1 cellular context compared by ENCODE assay signal in the genomic region with DNA sequence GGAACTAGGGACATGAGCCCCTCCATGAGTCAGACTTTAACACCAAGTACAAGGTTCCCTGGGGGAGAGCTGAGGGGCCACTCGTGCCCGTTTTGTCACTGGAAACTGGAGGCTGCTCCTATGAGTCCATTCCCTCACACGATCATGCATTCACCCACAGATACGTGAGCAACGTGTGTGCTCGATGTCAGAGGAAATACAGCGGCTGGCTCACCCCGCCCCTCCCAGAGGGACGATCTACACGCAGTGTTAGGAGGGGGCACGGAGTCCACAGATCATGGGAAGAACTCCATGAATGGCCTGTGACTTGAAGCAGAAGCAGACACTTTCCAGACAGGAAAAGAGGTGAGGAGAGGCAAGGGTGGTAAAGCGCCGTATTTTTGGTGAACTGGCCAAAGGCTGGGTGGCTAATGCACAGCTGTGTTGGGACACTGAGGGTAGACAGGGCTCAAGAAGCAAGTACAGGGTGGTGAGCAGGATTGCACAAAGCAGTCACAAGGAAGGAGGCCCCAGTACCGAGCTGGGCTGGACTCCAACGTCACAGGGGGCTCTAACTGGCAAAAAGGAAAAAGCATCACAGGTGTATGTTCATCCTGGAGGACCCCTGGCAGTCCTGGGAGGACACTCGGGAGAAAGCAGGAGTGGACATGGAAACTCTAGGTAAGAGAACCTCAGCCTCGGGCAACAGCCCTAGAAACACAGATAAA.
TF ChIP-seq lines count a peak whose summit lies in the region.

No MANE protein-coding gene starts in this region.

TF ChIP-seq in HepG2, 621 proteins besides CTCF, POLR2A, EP300 and RAD21 (continued from another document and continues in another):
- TF ChIP-seq, protein P1, sequence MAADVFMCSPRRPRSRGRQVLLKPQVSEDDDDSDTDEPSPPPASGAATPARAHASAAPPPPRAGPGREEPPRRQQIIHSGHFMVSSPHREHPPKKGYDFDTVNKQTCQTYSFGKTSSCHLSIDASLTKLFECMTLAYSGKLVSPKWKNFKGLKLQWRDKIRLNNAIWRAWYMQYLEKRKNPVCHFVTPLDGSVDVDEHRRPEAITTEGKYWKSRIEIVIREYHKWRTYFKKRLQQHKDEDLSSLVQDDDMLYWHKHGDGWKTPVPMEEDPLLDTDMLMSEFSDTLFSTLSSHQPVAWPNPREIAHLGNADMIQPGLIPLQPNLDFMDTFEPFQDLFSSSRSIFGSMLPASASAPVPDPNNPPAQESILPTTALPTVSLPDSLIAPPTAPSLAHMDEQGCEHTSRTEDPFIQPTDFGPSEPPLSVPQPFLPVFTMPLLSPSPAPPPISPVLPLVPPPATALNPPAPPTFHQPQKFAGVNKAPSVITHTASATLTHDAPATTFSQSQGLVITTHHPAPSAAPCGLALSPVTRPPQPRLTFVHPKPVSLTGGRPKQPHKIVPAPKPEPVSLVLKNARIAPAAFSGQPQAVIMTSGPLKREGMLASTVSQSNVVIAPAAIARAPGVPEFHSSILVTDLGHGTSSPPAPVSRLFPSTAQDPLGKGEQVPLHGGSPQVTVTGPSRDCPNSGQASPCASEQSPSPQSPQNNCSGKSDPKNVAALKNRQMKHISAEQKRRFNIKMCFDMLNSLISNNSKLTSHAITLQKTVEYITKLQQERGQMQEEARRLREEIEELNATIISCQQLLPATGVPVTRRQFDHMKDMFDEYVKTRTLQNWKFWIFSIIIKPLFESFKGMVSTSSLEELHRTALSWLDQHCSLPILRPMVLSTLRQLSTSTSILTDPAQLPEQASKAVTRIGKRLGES (CRISPR knock-in tag; IDR thresholded peaks at IDR 0.05; ENCODE audit: borderline replicate concordance): no peak
- TF ChIP-seq, protein P2, sequence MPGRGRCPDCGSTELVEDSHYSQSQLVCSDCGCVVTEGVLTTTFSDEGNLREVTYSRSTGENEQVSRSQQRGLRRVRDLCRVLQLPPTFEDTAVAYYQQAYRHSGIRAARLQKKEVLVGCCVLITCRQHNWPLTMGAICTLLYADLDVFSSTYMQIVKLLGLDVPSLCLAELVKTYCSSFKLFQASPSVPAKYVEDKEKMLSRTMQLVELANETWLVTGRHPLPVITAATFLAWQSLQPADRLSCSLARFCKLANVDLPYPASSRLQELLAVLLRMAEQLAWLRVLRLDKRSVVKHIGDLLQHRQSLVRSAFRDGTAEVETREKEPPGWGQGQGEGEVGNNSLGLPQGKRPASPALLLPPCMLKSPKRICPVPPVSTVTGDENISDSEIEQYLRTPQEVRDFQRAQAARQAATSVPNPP (CRISPR knock-in tag; IDR thresholded peaks at IDR 0.05): no peak
- no peak for TF ChIP-seq ZNF703 (CRISPR knock-in tag; IDR thresholded peaks at IDR 0.05; ENCODE audit: borderline replicate concordance)
- TF ChIP-seq ZSCAN31 (CRISPR knock-in tag; IDR thresholded peaks at IDR 0.05; ENCODE audit: low read depth): 0 out of 2 replicates have a peak, but pooled peaks have one; percentile 50
- no peak for TF ChIP-seq RFX5 (IDR thresholded peaks at IDR 0.05; ENCODE audit: low read depth, low read length)
- no peak for TF ChIP-seq HMG20B (CRISPR knock-in tag; conservative IDR thresholded peaks at IDR 0.05)
- TF ChIP-seq, protein P3, sequence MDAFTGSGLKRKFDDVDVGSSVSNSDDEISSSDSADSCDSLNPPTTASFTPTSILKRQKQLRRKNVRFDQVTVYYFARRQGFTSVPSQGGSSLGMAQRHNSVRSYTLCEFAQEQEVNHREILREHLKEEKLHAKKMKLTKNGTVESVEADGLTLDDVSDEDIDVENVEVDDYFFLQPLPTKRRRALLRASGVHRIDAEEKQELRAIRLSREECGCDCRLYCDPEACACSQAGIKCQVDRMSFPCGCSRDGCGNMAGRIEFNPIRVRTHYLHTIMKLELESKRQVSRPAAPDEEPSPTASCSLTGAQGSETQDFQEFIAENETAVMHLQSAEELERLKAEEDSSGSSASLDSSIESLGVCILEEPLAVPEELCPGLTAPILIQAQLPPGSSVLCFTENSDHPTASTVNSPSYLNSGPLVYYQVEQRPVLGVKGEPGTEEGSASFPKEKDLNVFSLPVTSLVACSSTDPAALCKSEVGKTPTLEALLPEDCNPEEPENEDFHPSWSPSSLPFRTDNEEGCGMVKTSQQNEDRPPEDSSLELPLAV (CRISPR knock-in tag; conservative IDR thresholded peaks at IDR 0.05; ENCODE audit: low read depth): no peak
- no peak for TF ChIP-seq ZNF777 (CRISPR knock-in tag; IDR thresholded peaks at IDR 0.05)
- no peak for TF ChIP-seq ZNF564 (CRISPR knock-in tag; IDR thresholded peaks at IDR 0.05)
- TF ChIP-seq, protein P4, sequence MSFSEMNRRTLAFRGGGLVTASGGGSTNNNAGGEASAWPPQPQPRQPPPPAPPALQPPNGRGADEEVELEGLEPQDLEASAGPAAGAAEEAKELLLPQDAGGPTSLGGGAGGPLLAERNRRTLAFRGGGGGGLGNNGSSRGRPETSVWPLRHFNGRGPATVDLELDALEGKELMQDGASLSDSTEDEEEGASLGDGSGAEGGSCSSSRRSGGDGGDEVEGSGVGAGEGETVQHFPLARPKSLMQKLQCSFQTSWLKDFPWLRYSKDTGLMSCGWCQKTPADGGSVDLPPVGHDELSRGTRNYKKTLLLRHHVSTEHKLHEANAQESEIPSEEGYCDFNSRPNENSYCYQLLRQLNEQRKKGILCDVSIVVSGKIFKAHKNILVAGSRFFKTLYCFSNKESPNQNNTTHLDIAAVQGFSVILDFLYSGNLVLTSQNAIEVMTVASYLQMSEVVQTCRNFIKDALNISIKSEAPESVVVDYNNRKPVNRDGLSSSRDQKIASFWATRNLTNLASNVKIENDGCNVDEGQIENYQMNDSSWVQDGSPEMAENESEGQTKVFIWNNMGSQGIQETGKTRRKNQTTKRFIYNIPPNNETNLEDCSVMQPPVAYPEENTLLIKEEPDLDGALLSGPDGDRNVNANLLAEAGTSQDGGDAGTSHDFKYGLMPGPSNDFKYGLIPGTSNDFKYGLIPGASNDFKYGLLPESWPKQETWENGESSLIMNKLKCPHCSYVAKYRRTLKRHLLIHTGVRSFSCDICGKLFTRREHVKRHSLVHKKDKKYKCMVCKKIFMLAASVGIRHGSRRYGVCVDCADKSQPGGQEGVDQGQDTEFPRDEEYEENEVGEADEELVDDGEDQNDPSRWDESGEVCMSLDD (CRISPR knock-in tag; IDR thresholded peaks at IDR 0.05; ENCODE audit: borderline replicate concordance): no peak
- TF ChIP-seq ZNF614 (CRISPR knock-in tag; IDR thresholded peaks at IDR 0.05; ENCODE audit: borderline replicate concordance): no peak
- TF ChIP-seq ZNF430 (CRISPR knock-in tag; IDR thresholded peaks at IDR 0.05): 0 out of 2 replicates have a peak, but pooled peaks have one; percentile 15
- TF ChIP-seq, protein P5, sequence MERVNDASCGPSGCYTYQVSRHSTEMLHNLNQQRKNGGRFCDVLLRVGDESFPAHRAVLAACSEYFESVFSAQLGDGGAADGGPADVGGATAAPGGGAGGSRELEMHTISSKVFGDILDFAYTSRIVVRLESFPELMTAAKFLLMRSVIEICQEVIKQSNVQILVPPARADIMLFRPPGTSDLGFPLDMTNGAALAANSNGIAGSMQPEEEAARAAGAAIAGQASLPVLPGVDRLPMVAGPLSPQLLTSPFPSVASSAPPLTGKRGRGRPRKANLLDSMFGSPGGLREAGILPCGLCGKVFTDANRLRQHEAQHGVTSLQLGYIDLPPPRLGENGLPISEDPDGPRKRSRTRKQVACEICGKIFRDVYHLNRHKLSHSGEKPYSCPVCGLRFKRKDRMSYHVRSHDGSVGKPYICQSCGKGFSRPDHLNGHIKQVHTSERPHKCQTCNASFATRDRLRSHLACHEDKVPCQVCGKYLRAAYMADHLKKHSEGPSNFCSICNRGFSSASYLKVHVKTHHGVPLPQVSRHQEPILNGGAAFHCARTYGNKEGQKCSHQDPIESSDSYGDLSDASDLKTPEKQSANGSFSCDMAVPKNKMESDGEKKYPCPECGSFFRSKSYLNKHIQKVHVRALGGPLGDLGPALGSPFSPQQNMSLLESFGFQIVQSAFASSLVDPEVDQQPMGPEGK (CRISPR knock-in tag; IDR thresholded peaks at IDR 0.05): peak; percentile 76
- TF ChIP-seq, protein P6, sequence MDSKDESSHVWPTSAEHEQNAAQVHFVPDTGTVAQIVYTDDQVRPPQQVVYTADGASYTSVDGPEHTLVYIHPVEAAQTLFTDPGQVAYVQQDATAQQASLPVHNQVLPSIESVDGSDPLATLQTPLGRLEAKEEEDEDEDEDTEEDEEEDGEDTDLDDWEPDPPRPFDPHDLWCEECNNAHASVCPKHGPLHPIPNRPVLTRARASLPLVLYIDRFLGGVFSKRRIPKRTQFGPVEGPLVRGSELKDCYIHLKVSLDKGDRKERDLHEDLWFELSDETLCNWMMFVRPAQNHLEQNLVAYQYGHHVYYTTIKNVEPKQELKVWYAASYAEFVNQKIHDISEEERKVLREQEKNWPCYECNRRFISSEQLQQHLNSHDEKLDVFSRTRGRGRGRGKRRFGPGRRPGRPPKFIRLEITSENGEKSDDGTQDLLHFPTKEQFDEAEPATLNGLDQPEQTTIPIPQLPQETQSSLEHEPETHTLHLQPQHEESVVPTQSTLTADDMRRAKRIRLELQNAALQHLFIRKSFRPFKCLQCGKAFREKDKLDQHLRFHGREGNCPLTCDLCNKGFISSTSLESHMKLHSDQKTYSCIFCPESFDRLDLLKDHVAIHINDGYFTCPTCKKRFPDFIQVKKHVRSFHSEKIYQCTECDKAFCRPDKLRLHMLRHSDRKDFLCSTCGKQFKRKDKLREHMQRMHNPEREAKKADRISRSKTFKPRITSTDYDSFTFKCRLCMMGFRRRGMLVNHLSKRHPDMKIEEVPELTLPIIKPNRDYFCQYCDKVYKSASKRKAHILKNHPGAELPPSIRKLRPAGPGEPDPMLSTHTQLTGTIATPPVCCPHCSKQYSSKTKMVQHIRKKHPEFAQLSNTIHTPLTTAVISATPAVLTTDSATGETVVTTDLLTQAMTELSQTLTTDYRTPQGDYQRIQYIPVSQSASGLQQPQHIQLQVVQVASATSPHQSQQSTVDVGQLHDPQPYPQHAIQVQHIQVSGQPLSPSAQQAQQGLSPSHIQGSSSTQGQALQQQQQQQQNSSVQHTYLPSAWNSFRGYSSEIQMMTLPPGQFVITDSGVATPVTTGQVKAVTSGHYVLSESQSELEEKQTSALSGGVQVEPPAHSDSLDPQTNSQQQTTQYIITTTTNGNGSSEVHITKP (CRISPR knock-in tag; IDR thresholded peaks at IDR 0.05; ENCODE audit: low read depth): no peak; the same call in 1 of the 2 replicates
- TF ChIP-seq RBM39 (IDR thresholded peaks at IDR 0.05; ENCODE audit: low read depth, low read length, poor library complexity, severe bottlenecking): no peak
- TF ChIP-seq POLR2G (IDR thresholded peaks at IDR 0.05; ENCODE audit: low read depth, low read length): peak; percentile 80
- TF ChIP-seq MAZ (IDR thresholded peaks at IDR 0.05; ENCODE audit: borderline replicate concordance, low read depth, low read length): 0 out of 2 replicates have a peak, but pooled peaks have one; percentile 62
- peak; percentile 31; the same call in 1 of the 2 replicates for TF ChIP-seq MAZ (CRISPR knock-in tag; IDR thresholded peaks at IDR 0.05; ENCODE audit: low read depth)
- TF ChIP-seq, protein P7, sequence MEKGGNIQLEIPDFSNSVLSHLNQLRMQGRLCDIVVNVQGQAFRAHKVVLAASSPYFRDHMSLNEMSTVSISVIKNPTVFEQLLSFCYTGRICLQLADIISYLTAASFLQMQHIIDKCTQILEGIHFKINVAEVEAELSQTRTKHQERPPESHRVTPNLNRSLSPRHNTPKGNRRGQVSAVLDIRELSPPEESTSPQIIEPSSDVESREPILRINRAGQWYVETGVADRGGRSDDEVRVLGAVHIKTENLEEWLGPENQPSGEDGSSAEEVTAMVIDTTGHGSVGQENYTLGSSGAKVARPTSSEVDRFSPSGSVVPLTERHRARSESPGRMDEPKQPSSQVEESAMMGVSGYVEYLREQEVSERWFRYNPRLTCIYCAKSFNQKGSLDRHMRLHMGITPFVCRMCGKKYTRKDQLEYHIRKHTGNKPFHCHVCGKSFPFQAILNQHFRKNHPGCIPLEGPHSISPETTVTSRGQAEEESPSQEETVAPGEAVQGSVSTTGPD (CRISPR knock-in tag; IDR thresholded peaks at IDR 0.05): no peak
- TF ChIP-seq SCMH1 (CRISPR knock-in tag; IDR thresholded peaks at IDR 0.05; ENCODE audit: borderline replicate concordance): no peak
- peak; percentile 47; the same call in 1 of the 2 replicates for TF ChIP-seq KLF6 (CRISPR knock-in tag; IDR thresholded peaks at IDR 0.05)
- TF ChIP-seq SMC3 (IDR thresholded peaks at IDR 0.05; ENCODE audit: low read length): no peak
- no peak for TF ChIP-seq KDM1A (CRISPR knock-in tag; IDR thresholded peaks at IDR 0.05)
- TF ChIP-seq ZNF253 (CRISPR knock-in tag; IDR thresholded peaks at IDR 0.05; ENCODE audit: borderline replicate concordance): no peak
- TF ChIP-seq, protein P8, sequence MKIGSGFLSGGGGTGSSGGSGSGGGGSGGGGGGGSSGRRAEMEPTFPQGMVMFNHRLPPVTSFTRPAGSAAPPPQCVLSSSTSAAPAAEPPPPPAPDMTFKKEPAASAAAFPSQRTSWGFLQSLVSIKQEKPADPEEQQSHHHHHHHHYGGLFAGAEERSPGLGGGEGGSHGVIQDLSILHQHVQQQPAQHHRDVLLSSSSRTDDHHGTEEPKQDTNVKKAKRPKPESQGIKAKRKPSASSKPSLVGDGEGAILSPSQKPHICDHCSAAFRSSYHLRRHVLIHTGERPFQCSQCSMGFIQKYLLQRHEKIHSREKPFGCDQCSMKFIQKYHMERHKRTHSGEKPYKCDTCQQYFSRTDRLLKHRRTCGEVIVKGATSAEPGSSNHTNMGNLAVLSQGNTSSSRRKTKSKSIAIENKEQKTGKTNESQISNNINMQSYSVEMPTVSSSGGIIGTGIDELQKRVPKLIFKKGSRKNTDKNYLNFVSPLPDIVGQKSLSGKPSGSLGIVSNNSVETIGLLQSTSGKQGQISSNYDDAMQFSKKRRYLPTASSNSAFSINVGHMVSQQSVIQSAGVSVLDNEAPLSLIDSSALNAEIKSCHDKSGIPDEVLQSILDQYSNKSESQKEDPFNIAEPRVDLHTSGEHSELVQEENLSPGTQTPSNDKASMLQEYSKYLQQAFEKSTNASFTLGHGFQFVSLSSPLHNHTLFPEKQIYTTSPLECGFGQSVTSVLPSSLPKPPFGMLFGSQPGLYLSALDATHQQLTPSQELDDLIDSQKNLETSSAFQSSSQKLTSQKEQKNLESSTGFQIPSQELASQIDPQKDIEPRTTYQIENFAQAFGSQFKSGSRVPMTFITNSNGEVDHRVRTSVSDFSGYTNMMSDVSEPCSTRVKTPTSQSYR (CRISPR knock-in tag; IDR thresholded peaks at IDR 0.05; ENCODE audit: borderline replicate concordance): peak; percentile 16; the same call in 1 of the 2 replicates
- no peak for TF ChIP-seq GABPB1 (CRISPR knock-in tag; IDR thresholded peaks at IDR 0.05)
- TF ChIP-seq, protein P9, sequence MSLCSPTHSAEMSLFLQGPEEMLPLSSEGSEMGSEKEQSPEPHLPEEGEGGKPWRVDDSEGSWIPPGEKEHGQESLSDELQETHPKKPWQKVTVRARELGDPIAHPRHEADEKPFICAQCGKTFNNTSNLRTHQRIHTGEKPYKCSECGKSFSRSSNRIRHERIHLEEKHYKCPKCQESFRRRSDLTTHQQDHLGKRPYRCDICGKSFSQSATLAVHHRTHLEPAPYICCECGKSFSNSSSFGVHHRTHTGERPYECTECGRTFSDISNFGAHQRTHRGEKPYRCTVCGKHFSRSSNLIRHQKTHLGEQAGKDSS (CRISPR knock-in tag; IDR thresholded peaks at IDR 0.05; ENCODE audit: borderline replicate concordance, low read depth): peak; percentile 44; the same call in 1 of the 2 replicates
